8 cellular contexts compared by ENCODE assay signal in genomic region chr6:73516712-73517489, GRCh38. TPM values are rescaled to one million over a fixed set of nuclear protein-coding genes. Genes with fewer than 3 reads are reported as not detected.
A peak's percentile ranks its signal among the peaks of the same experiment; 100 is the strongest.
DNase-seq lines count a peak whose midpoint lies in the region; ATAC-seq and TF ChIP-seq lines count a peak whose summit lies in the region.

No MANE protein-coding gene starts in this region.

- no peaks in the 10 kb centered on the region for H3K9me3 Mint-ChIP-seq in memory B cell

- TF ChIP-seq CTCF in BE2C (IDR thresholded peaks at IDR 0.05; ENCODE audit: low read depth, low read length) (no peak), ascending aorta (IDR thresholded peaks at IDR 0.05) (no peak), prostate gland (IDR thresholded peaks at IDR 0.05) (no peak)

- H3K4me1 Mint-ChIP-seq in memory B cell: peaks cover 45% of the 10 kb centered on the region

- no peak for DNase-seq in BE2C
- peak; percentile 44 for DNase-seq in HT-29 (ENCODE audit: low spot score)
- DNase-seq in ascending aorta (ENCODE audit: low spot score in 2 of 2): no peak
- no peak for DNase-seq in memory B cell (ENCODE audit: low spot score in 2 of 2)
- DNase-seq in NCI-H748 treated with DMSO at 0.1 percent for 48 hours (lab: John Stamatoyannopoulos, UW): no peak
- no peak for DNase-seq in activated CD4-positive, CD25-positive, alpha-beta regulatory T cell (lab: John Stamatoyannopoulos, UW)
- DNase-seq in prostate gland (ENCODE audit: low spot score): no peak

- WGBS in prostate gland: 58% methylated on average over 4 of the region's 4 CpGs

- H3K27me3 ChIP-seq in BE2C: peaks cover 10% of the 10 kb centered on the region; the same call in 1 of the 2 replicates
- H3K27me3 ChIP-seq in ascending aorta: no peaks in the 10 kb centered on the region
- H3K27me3 ChIP-seq in prostate gland (replicated peaks; ENCODE audit: insufficient read depth): no peaks in the 10 kb centered on the region

- H3K27ac Mint-ChIP-seq in memory B cell: peak overlapping the region; percentile 81

- TF ChIP-seq POLR2A in prostate gland (IDR thresholded peaks at IDR 0.05): no peak

- H3K36me3 ChIP-seq in BE2C (peaks cover 70% of the 10 kb centered on the region), ascending aorta (peaks cover 39 to 61% of the 10 kb centered on the region in 2 donors), prostate gland (no peaks in the 10 kb centered on the region)

- H3K9me3 ChIP-seq in BE2C (no peaks in the 10 kb centered on the region; the same call in 1 of the 2 replicates), ascending aorta (no peaks in the 10 kb centered on the region), prostate gland (no peaks in the 10 kb centered on the region)

- H3K36me3 Mint-ChIP-seq in memory B cell: peaks cover 23% of the 10 kb centered on the region

- H3K27me3 Mint-ChIP-seq in memory B cell: no peaks in the 10 kb centered on the region

- peak overlapping the region; percentile 20 for H3K4me3 ChIP-seq in BE2C (ENCODE audit: low read depth, low read length)
- peak overlapping the region; percentile 24 to 32 for H3K4me3 ChIP-seq in ascending aorta
- H3K4me3 ChIP-seq in prostate gland: no peak overlapping the region

- peak overlapping the region; percentile 34 for H3K4me3 Mint-ChIP-seq in memory B cell

- H3K27ac ChIP-seq in ascending aorta: peak overlapping the region; percentile 3 to 42
- no peak overlapping the region for H3K27ac ChIP-seq in prostate gland

- ATAC-seq in memory B cell (ENCODE audit: low read depth) (no peak), GM21723 (IDR thresholded peaks at IDR 0.05; ENCODE audit: unreplicated experiment) (no peak)

- peaks cover under 1% of the 10 kb centered on the region for H3K4me1 ChIP-seq in BE2C
- peaks cover 15 to 36% of the 10 kb centered on the region in 2 donors for H3K4me1 ChIP-seq in ascending aorta
- H3K4me1 ChIP-seq in prostate gland (replicated peaks): peaks cover 6% of the 10 kb centered on the region

- intact Hi-C loops in ascending aorta (cut with DNase I) (loop anchor here (1.0 kb wide), 1 partner anchor 92 kb away; no protein-coding TSS in a partner anchor), prostate gland (cut with DNase I) (loop anchor here (1.0 kb wide), 1 partner anchor 93 kb away; no protein-coding TSS in a partner anchor)

RNA-seq across cellular contexts. Expression of gene EEF1A1, which starts 3.9 kb away (rescaled TPM):
- polyA plus RNA-seq in BE2C (2012; ENCODE audit: insufficient read depth, insufficient read length, low read depth): 4,146 TPM
- total RNA-seq in HT-29 (2014; rRNA removed; shearing (Covaris generic)): 7,514 and 7,960 TPM in 2 replicates
- total RNA-seq in ascending aorta (4,361 TPM), prostate gland (over 10,000 TPM in 1 of 2 donors, 1,000 to 10,000 TPM in 1; 6,474 to 10,301 TPM)

RNA-seq across cellular contexts. Expression of gene MTO1, which starts 55.4 kb away (rescaled TPM):
- polyA plus RNA-seq in BE2C (2012; ENCODE audit: insufficient read depth, insufficient read length, low read depth): 20.0 TPM
- 17.0 and 18.7 TPM in 2 replicates for total RNA-seq in HT-29 (2014; rRNA removed; shearing (Covaris generic))
- total RNA-seq in ascending aorta: 12.5 TPM
- total RNA-seq in prostate gland: 10 to 100 TPM; 17.2 to 19.6 TPM

Comparison
In these comparisons a context has a peak if more than half of its experiments do, and no peak if none do; other contexts are left out.
1. H3K4me3 ChIP-seq: peak in BE2C (single experiment) and ascending aorta (2 of 2); none in prostate gland (0 of 2).
2. H3K27ac ChIP-seq: peak in ascending aorta (2 of 2); none in prostate gland (0 of 2).